8 cellular contexts compared by ENCODE assay signal in genomic region chr17:31548709-31549108, GRCh38.
A peak's percentile ranks its signal among the peaks of the same experiment; 100 is the strongest.
DNase-seq lines count a peak whose midpoint lies in the region; ATAC-seq, FAIRE-seq and TF ChIP-seq lines count a peak whose summit lies in the region.

No MANE protein-coding gene starts in this region.

- H3K4me2 ChIP-seq in H1 (ENCODE audit: insufficient read depth in 1 of 2, low read depth in 2 of 2, low read length in 2 of 2), result peak overlapping the region; percentile 80 to 86
- peak overlapping the region; percentile 81 for H3K4me2 ChIP-seq in neuronal stem cell (ENCODE audit: insufficient read depth, low read length, poor library complexity, severe bottlenecking)

- CTCF ChIA-PET in CD8-positive, alpha-beta T cell (lab: Charles Lee), result interaction anchor here (1.0 kb wide), 1 partner anchor 23 kb away, joined by 7 read pairs; no protein-coding TSS in a partner anchor
- CTCF ChIA-PET in H1 (lab: Charles Lee; ENCODE audit: partially characterized antibody), result interaction anchor here (0.6 kb wide), 1 partner anchor 67 kb away, joined by 4 read pairs; no protein-coding TSS in a partner anchor

- H2BK5ac ChIP-seq in H1 (ENCODE audit: low read depth, low read length) (no peak overlapping the region), neuronal stem cell (ENCODE audit: low read length) (no peak overlapping the region)

- H3K9me3 Mint-ChIP-seq in CD8-positive, alpha-beta T cell, result no peaks in the 10 kb centered on the region

- POLR2A ChIA-PET in CD8-positive, alpha-beta T cell (lab: Charles Lee), result no interaction called here
- POLR2A ChIA-PET in H1 (lab: Charles Lee; ENCODE audit: partially characterized antibody), result interaction anchor here (1.8 kb wide), 1 partner anchor 11 kb away, joined by 5 read pairs; no protein-coding TSS in a partner anchor

- H4K20me1 ChIP-seq in H1 (replicated peaks in 1 of 2; ENCODE audit: control insufficient read depth in 1 of 2, insufficient read depth in 2 of 2, low read length in 2 of 2), result no peaks in the 10 kb centered on the region

- peaks cover 9% of the 10 kb centered on the region; the same call in 1 of the 2 replicates for H3K23me2 ChIP-seq in H1 (ENCODE audit: low read depth, low read length)

- H3K36me3 Mint-ChIP-seq in CD8-positive, alpha-beta T cell, result no peaks in the 10 kb centered on the region

- TF ChIP-seq EP300 in H1 (IDR thresholded peaks at IDR 0.05; ENCODE audit: borderline replicate concordance in 1 of 2, low read depth in 2 of 2, low read length in 2 of 2), result no peak

- DNase-seq in CD8-positive, alpha-beta T cell, result no peak
- DNase-seq in NCI-H2171 treated with DMSO at 0.1 percent for 48 hours (lab: John Stamatoyannopoulos, UW) (peak; percentile 67), H1 (ENCODE audit: low read depth in 1 of 2, low spot score in 2 of 2) (no peak), neuronal stem cell (ENCODE audit: low spot score) (no peak), NCI-H526 treated with DMSO at 0.1 percent for 48 hours (lab: John Stamatoyannopoulos, UW) (no peak), NCI-H2081 treated with DMSO at 0.1 percent for 48 hours (lab: John Stamatoyannopoulos, UW) (no peak)

- H3K56ac ChIP-seq in H1 (replicated peaks; ENCODE audit: insufficient read length, low read depth, low read length), result no peak overlapping the region

- 0 out of 2 replicates have a peak overlapping the region, but pooled peaks have one; percentile 33 for H3K18ac ChIP-seq in H1 (ENCODE audit: extremely low read depth, low read length)
- H3K18ac ChIP-seq in neuronal stem cell (ENCODE audit: low read length), result no peak overlapping the region

- no peak for TF ChIP-seq RAD21 in H1 (IDR thresholded peaks at IDR 0.05 in 1 of 2, conservative IDR thresholded peaks at IDR 0.05 in 1 of 2; ENCODE audit: low read depth in 2 of 2, low read length in 2 of 2)

- H4K8ac ChIP-seq in H1 (ENCODE audit: extremely low read depth, insufficient read depth, low read length), result no peak overlapping the region
- H4K8ac ChIP-seq in neuronal stem cell (ENCODE audit: low read depth, low read length), result no peak overlapping the region

- H2BK12ac ChIP-seq in H1 (ENCODE audit: low read depth, low read length) (no peak overlapping the region), neuronal stem cell (ENCODE audit: low read length) (no peak overlapping the region)

- H2BK120ac ChIP-seq in H1 (replicated peaks; ENCODE audit: low read depth, low read length), result no peak overlapping the region
- H2BK120ac ChIP-seq in neuronal stem cell (ENCODE audit: low read depth, low read length), result no peak overlapping the region

- H3K27me3 Mint-ChIP-seq in CD8-positive, alpha-beta T cell (ENCODE audit: low read depth), result no peaks in the 10 kb centered on the region

- H2BK20ac ChIP-seq in H1 (ENCODE audit: low read length), result no peak overlapping the region

- intact Hi-C loops in CD8-positive, alpha-beta T cell (cut with DNase I, micrococcal nuclease), result loop anchor here (1.0 to 2.0 kb wide), 3 partner anchors 11 to 61 kb away; no protein-coding TSS in a partner anchor

- H3K4me3 ChIP-seq in CD8-positive, alpha-beta T cell (ENCODE audit: low read depth, low read length), result no peak overlapping the region
- peak overlapping the region; percentile 73 to 97 (median 87) for H3K4me3 ChIP-seq in H1 (ENCODE audit: extremely low read depth in 1 of 4, insufficient read depth in 2 of 4, low read depth in 3 of 4, low read length in 4 of 4)
- peak overlapping the region; percentile 81 to 90 for H3K4me3 ChIP-seq in neuronal stem cell (ENCODE audit: low read length in 2 of 2)

- peak overlapping the region; percentile 84 for H3K27ac Mint-ChIP-seq in CD8-positive, alpha-beta T cell

- 71% methylated on average over 5 of the region's 5 CpGs; no CpG with 5 or more reads in 1 of the 2 experiments for WGBS in H1 (ENCODE audit: extremely low coverage in 1 of 2, insufficient coverage in 1 of 2, insufficient read length in 1 of 2, insufficient replicate concordance in 2 of 2, low coverage in 1 of 2, low lambda C conversion rate in 2 of 2, missing lambda C conversion rate in 1 of 2), 2 experiments
- no CpG with 5 or more reads among the region's 5 CpGs for WGBS in neuronal stem cell (ENCODE audit: extremely low coverage in 2 of 2, insufficient read length in 2 of 2, insufficient replicate concordance in 1 of 2), 2 donors

- peak overlapping the region; percentile 87 for H3K4me3 Mint-ChIP-seq in CD8-positive, alpha-beta T cell

- no peak for FAIRE-seq in H1 (lab: Jason Lieb, UNC)

- peak overlapping the region; percentile 56 for H3K27ac ChIP-seq in CD8-positive, alpha-beta T cell (ENCODE audit: low read depth, low read length)
- H3K27ac ChIP-seq in H1 (ENCODE audit: low read depth, low read length) (no peak overlapping the region), neuronal stem cell (replicated peaks; ENCODE audit: low read length) (no peak overlapping the region)

- H3K9me3 ChIP-seq in CD8-positive, alpha-beta T cell (ENCODE audit: low read length), result no peaks in the 10 kb centered on the region
- H3K9me3 ChIP-seq in H1 (ENCODE audit: insufficient read depth in 2 of 2, low read depth in 1 of 2, low read length in 1 of 2) (no peaks in the 10 kb centered on the region), neuronal stem cell (replicated peaks in 1 of 2; ENCODE audit: control insufficient read depth in 2 of 2, insufficient read depth in 1 of 2, low read depth in 1 of 2, low read length in 2 of 2) (no peaks in the 10 kb centered on the region)

- no peak for ATAC-seq in CD8-positive, alpha-beta T cell
- ATAC-seq in HG03280 (IDR thresholded peaks at IDR 0.05; ENCODE audit: unreplicated experiment) (no peak), GM18520 (IDR thresholded peaks at IDR 0.05; ENCODE audit: unreplicated experiment) (no peak)

- no peaks in the 10 kb centered on the region for H3K79me2 ChIP-seq in H1 (ENCODE audit: control insufficient read depth in 1 of 2, insufficient read depth in 2 of 2, low read length in 2 of 2)

- no peak overlapping the region for H4K91ac ChIP-seq in H1 (replicated peaks; ENCODE audit: insufficient read length, low read length)
- no peak overlapping the region for H4K91ac ChIP-seq in neuronal stem cell (ENCODE audit: low read depth, low read length, poor library complexity)

- H3K14ac ChIP-seq in H1 (ENCODE audit: insufficient read length) (no peak overlapping the region), neuronal stem cell (ENCODE audit: low read length) (no peak overlapping the region)

- no peak overlapping the region for H2AK5ac ChIP-seq in H1 (ENCODE audit: low read depth, low read length)
- H2AK5ac ChIP-seq in neuronal stem cell (ENCODE audit: low read depth, low read length), result no peak overlapping the region

- no peaks in the 10 kb centered on the region for H3K36me3 ChIP-seq in CD8-positive, alpha-beta T cell (ENCODE audit: insufficient read depth, low read length)
- H3K36me3 ChIP-seq in H1 (ENCODE audit: control insufficient read depth in 2 of 4, insufficient read depth in 4 of 4, low read length in 3 of 4), result no peaks in the 10 kb centered on the region; a peak in 1 of 8 replicates
- H3K36me3 ChIP-seq in neuronal stem cell (replicated peaks in 1 of 2; ENCODE audit: control insufficient read depth in 2 of 2, insufficient read depth in 2 of 2, low read length in 2 of 2), result no peaks in the 10 kb centered on the region

- H3K9ac ChIP-seq in H1 (replicated peaks in 1 of 4; ENCODE audit: extremely low read depth in 1 of 4, low read depth in 3 of 4, low read length in 3 of 4) (no peak overlapping the region), neuronal stem cell (ENCODE audit: low read depth, low read length, poor library complexity) (peak overlapping the region; percentile 72)

- H3K79me1 ChIP-seq in H1 (ENCODE audit: low read depth, low read length) (no peaks in the 10 kb centered on the region), neuronal stem cell (ENCODE audit: low read depth, low read length) (no peaks in the 10 kb centered on the region)

- H2AFZ ChIP-seq in H1 (ENCODE audit: low read length), result 0 out of 2 replicates have a peak overlapping the region, but pooled peaks have one; percentile 37
- peak overlapping the region; percentile 100 for H2AFZ ChIP-seq in neuronal stem cell (ENCODE audit: low read length)

- H3K4ac ChIP-seq in H1 (replicated peaks; ENCODE audit: insufficient read length, low read depth, low read length), result no peak overlapping the region
- no peak overlapping the region for H3K4ac ChIP-seq in neuronal stem cell (ENCODE audit: low read length)

- H2BK15ac ChIP-seq in H1 (ENCODE audit: low read length) (no peak overlapping the region), neuronal stem cell (ENCODE audit: low read length) (no peak overlapping the region)

- no peak for TF ChIP-seq CTCF in CD8-positive, alpha-beta T cell (IDR thresholded peaks at IDR 0.05)
- TF ChIP-seq CTCF in H1 (IDR thresholded peaks at IDR 0.05; ENCODE audit: control extremely low read depth in 1 of 3, insufficient read depth in 1 of 3, low read depth in 1 of 3, low read length in 3 of 3), result no peak

- no peak overlapping the region for H3K23ac ChIP-seq in H1 (ENCODE audit: insufficient read length)
- H3K23ac ChIP-seq in neuronal stem cell (ENCODE audit: low read depth, low read length, poor library complexity), result no peak overlapping the region

- no peaks in the 10 kb centered on the region for H3K27me3 ChIP-seq in CD8-positive, alpha-beta T cell (ENCODE audit: insufficient read depth, low read length)
- H3K27me3 ChIP-seq in H1 (replicated peaks in 1 of 4; ENCODE audit: control insufficient read depth in 3 of 4, extremely low read depth in 1 of 4, insufficient read depth in 3 of 4, low read length in 3 of 4) (peaks cover 0 to 14% (median 4%) of the 10 kb centered on the region in 4 experiments; a peak in 5 of 7 replicates), neuronal stem cell (ENCODE audit: control insufficient read depth in 3 of 3, insufficient read depth in 3 of 3, low read depth in 1 of 3, low read length in 3 of 3) (peaks cover 0 to 21% (median 1%) of the 10 kb centered on the region in 3 experiments)

- H3K4me1 Mint-ChIP-seq in CD8-positive, alpha-beta T cell (ENCODE audit: low read depth), result peaks cover 16% of the 10 kb centered on the region

- H3K4me1 ChIP-seq in CD8-positive, alpha-beta T cell (ENCODE audit: insufficient read depth, low read length), result peaks cover 17% of the 10 kb centered on the region
- H3K4me1 ChIP-seq in H1 (replicated peaks in 1 of 4; ENCODE audit: control insufficient read depth in 3 of 4, insufficient read depth in 4 of 4, low read length in 3 of 4) (no peaks in the 10 kb centered on the region), neuronal stem cell (ENCODE audit: control insufficient read depth in 2 of 2, insufficient read depth in 1 of 2, low read depth in 1 of 2, low read length in 2 of 2) (peaks cover 1 to 4% of the 10 kb centered on the region in 2 donors)

- no peak overlapping the region for H4K5ac ChIP-seq in H1 (ENCODE audit: insufficient read length, low read depth, low read length)

- TF ChIP-seq POLR2A in H1 (IDR thresholded peaks at IDR 0.05; ENCODE audit: control extremely low read depth in 1 of 2, low read depth in 2 of 2, low read length in 2 of 2), result no peak

TF ChIP-seq in H1, 55 proteins besides CTCF, POLR2A, EP300 and RAD21:
- TF ChIP-seq TAF1 (IDR thresholded peaks at IDR 0.05; ENCODE audit: low read depth, low read length), result peak; percentile 2; the same call in 1 of the 2 replicates
- TF ChIP-seq CHD1 (IDR thresholded peaks at IDR 0.05; ENCODE audit: low read depth, low read length), result no peak
- TF ChIP-seq KDM5A (IDR thresholded peaks at IDR 0.05; ENCODE audit: low read length), result no peak
